In the genomic region with DNA sequence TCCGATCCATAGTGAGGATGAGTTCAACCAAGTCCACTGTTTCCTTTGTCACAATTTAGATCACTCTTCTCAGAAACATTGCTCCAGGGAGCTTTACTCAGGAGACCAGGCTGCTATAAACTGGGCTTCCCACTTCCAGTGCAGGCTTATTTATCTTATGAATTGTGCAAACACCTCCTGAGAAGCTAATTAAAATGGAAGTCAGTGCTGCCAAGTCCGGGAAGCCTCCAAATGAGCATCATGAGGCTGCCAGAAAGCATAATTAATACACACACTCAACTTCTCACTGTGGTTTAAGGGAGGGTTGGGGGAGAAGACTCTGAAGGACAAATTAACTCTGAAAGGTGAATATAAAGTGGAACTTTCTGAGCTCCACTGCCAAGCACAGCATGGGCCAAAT, we compare ENCODE assay signal across 22 cellular contexts.
"Had no signal": no experiment of that assay in that cellular context is flagged by ENCODE, and none has a peak within 500 bp of the region (broad histone marks: within the 10 kb centered on the region; RNA-seq: fewer than 3 reads in every experiment).

No MANE protein-coding gene starts in this region.

- ATAC-seq: activated T-cell treated with anti-CD3 and anti-CD28 coated beads, Interleukin-2, amount 50 U/mL, for 4 hours; left colon; mucosa of descending colon; right lobe of liver had no signal

- DNase-seq: activated CD4-positive, alpha-beta T cell treated with anti-CD3 and anti-CD28 coated beads for 4 hours; activated CD4-positive, alpha-beta T cell treated with anti-CD3 and anti-CD28 coated beads, Interleukin-2, amount 50 U/mL, for 48 hours; activated CD4-positive, CD25-positive, alpha-beta regulatory T cell; activated CD8-positive, alpha-beta memory T cell treated with anti-CD3 and anti-CD28 coated beads, Interleukin-2, amount 50 U/mL, for 48 hours; activated naive CD4-positive, alpha-beta T cell treated with Interleukin-2 at 50 U/mL for 16 hours; activated T-cell treated with anti-CD3 and anti-CD28 coated beads, Interleukin-2, amount 50 U/mL, for 4 hours; dermis blood vessel endothelial cell; effector CD8-positive, alpha-beta T cell; erythroblast; foreskin fibroblast; left colon; mesenchymal stem cell; mucosa of descending colon; nephron progenitor cell; pancreas; right lobe of liver; stimulated activated CD4-positive, alpha-beta T cell treated with anti-CD3 and anti-CD28 coated beads, Interleukin-1b, Interleukin-23, amount 100 ng/mL, for 48 hours; T-helper 9 cell; thyroid gland had no signal

- H3K4me1 ChIP-seq: pancreas, right lobe of liver, thyroid gland had no signal

- H3K4me3 ChIP-seq: mucosa of descending colon, pancreas, right lobe of liver, skin epidermis, thyroid gland had no signal

- H3K27ac ChIP-seq: pancreas, right lobe of liver, thyroid gland had no signal

- H3K9me3 ChIP-seq: pancreas, right lobe of liver, thyroid gland had no signal

- H3K36me3 ChIP-seq: pancreas, right lobe of liver, thyroid gland had no signal

- H3K27ac Mint-ChIP-seq: activated T-helper 2 cell treated with anti-CD3 and anti-CD28 coated beads, Interferon-gamma antibody, Interleukin-2, Interleukin-4, amounts not matched to agents 10 μg/mL and 5 μg/mL and 100 μg/mL, durations not matched to agents 14 hours and 24 hours and 36 hours; nephron progenitor cell; stimulated activated naive CD8-positive, alpha-beta T cell treated with anti-CD3 and anti-CD28 coated beads, Interleukin-15, Interleukin-2, amounts not matched to agents 100 ng/mL and 50 ng/mL, for 24 hours had no signal

- H3K27me3 ChIP-seq: pancreas, right lobe of liver, thyroid gland had no signal
